1 cellular context compared by ENCODE assay signal in the genomic region with DNA sequence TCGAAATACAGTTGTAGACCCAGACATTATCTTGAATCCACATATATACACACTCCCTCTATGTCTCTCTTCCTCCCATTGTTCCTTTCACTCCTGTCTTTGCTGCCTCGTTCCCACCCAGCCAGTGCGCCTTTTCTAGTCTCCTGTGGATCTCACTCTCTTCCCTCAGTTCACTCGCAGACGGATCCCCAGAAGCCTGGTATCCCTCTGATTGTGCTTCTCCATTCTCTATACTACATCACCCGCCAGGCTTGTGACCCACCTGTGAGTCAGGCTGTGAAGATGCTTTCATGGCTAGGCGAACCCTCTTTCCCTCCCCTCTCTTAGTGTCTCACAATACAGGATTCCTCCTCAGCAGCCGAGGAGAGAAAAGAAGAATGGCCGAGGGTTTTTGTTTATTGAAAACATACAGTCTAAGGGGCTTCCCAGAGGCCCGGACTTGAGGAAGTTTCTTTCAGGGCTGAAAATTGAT.
TF ChIP-seq lines count a peak whose summit lies in the region.

No MANE protein-coding gene starts in this region.

TF ChIP-seq in SK-N-SH treated with all-trans-retinoic acid at 6 μM for 48 hours, 23 proteins besides CTCF, POLR2A, EP300 and RAD21 (continued from another document):
- TF ChIP-seq, protein P1, sequence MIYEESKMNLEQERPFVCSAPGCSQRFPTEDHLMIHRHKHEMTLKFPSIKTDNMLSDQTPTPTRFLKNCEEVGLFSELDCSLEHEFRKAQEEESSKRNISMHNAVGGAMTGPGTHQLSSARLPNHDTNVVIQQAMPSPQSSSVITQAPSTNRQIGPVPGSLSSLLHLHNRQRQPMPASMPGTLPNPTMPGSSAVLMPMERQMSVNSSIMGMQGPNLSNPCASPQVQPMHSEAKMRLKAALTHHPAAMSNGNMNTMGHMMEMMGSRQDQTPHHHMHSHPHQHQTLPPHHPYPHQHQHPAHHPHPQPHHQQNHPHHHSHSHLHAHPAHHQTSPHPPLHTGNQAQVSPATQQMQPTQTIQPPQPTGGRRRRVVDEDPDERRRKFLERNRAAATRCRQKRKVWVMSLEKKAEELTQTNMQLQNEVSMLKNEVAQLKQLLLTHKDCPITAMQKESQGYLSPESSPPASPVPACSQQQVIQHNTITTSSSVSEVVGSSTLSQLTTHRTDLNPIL (CRISPR knock-in tag; IDR thresholded peaks at IDR 0.05; ENCODE audit: low read depth) = no peak
- TF ChIP-seq SNAI2 (CRISPR knock-in tag; IDR thresholded peaks at IDR 0.05) (no peak), ARNTL (CRISPR knock-in tag; IDR thresholded peaks at IDR 0.05; ENCODE audit: borderline replicate concordance, low read depth) (no peak), ISL1 (CRISPR knock-in tag; IDR thresholded peaks at IDR 0.05) (no peak), ZFP3 (CRISPR knock-in tag; IDR thresholded peaks at IDR 0.05) (no peak), TOX (CRISPR knock-in tag; IDR thresholded peaks at IDR 0.05; ENCODE audit: borderline replicate concordance) (no peak), PPARA (CRISPR knock-in tag; IDR thresholded peaks at IDR 0.05; ENCODE audit: borderline replicate concordance) (no peak), ZNF8 (CRISPR knock-in tag; IDR thresholded peaks at IDR 0.05) (no peak), GLIS3 (CRISPR knock-in tag; IDR thresholded peaks at IDR 0.05) (no peak)
- TF ChIP-seq, protein P2, sequence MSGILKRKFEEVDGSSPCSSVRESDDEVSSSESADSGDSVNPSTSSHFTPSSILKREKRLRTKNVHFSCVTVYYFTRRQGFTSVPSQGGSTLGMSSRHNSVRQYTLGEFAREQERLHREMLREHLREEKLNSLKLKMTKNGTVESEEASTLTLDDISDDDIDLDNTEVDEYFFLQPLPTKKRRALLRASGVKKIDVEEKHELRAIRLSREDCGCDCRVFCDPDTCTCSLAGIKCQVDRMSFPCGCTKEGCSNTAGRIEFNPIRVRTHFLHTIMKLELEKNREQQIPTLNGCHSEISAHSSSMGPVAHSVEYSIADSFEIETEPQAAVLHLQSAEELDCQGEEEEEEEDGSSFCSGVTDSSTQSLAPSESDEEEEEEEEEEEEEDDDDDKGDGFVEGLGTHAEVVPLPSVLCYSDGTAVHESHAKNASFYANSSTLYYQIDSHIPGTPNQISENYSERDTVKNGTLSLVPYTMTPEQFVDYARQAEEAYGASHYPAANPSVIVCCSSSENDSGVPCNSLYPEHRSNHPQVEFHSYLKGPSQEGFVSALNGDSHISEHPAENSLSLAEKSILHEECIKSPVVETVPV (CRISPR knock-in tag; IDR thresholded peaks at IDR 0.05) = no peak
- TF ChIP-seq, protein P3, sequence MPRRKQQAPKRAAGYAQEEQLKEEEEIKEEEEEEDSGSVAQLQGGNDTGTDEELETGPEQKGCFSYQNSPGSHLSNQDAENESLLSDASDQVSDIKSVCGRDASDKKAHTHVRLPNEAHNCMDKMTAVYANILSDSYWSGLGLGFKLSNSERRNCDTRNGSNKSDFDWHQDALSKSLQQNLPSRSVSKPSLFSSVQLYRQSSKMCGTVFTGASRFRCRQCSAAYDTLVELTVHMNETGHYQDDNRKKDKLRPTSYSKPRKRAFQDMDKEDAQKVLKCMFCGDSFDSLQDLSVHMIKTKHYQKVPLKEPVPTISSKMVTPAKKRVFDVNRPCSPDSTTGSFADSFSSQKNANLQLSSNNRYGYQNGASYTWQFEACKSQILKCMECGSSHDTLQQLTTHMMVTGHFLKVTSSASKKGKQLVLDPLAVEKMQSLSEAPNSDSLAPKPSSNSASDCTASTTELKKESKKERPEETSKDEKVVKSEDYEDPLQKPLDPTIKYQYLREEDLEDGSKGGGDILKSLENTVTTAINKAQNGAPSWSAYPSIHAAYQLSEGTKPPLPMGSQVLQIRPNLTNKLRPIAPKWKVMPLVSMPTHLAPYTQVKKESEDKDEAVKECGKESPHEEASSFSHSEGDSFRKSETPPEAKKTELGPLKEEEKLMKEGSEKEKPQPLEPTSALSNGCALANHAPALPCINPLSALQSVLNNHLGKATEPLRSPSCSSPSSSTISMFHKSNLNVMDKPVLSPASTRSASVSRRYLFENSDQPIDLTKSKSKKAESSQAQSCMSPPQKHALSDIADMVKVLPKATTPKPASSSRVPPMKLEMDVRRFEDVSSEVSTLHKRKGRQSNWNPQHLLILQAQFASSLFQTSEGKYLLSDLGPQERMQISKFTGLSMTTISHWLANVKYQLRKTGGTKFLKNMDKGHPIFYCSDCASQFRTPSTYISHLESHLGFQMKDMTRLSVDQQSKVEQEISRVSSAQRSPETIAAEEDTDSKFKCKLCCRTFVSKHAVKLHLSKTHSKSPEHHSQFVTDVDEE (CRISPR knock-in tag; IDR thresholded peaks at IDR 0.05) = no peak
